22 cellular contexts compared by ENCODE assay signal in the genomic region with DNA sequence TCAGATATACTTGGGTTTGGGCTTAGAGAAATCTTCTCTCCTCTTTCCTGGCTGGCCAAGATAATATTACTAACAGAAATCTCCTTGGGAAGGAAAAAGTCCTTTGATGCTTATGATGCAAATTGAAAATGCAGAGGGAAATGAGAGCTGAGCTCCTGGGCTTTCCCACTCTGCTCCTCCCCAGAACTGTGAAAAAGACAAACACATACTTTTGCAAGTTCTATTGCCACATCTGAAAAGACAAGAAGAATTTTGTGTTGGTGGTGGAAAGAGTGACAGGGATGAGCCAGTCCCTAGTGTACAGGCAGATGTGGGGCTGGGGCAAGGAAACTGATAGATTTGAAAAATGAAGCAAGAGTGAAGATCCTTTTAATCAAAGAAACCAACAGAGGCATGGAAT.
"Had no signal": no experiment of that assay in that cellular context is flagged by ENCODE, and none has a peak within 500 bp of the region (broad histone marks: within the 10 kb centered on the region; RNA-seq: fewer than 3 reads in every experiment).

No MANE protein-coding gene starts in this region.

- H3K9me3 ChIP-seq: left ventricle myocardium inferior, neutrophil, spleen, testis, tibial nerve, upper lobe of right lung had no signal

- H3K79me2 ChIP-seq: hepatocyte had no signal

- H3K27me3 Mint-ChIP-seq: stimulated activated naive CD8-positive, alpha-beta T cell treated with anti-CD3 and anti-CD28 coated beads, Interleukin-15, Interleukin-2, amounts not matched to agents 100 ng/mL and 50 ng/mL, for 24 hours had no signal

- H3K4me3 Mint-ChIP-seq: endodermal cell; naive thymus-derived CD4-positive, alpha-beta T cell; stimulated activated memory B cell treated with anti-CD40 and anti-IgM and Interleukin-4, amounts not matched to agents 10 μg/mL and 1 μg/mL and 100 μg/mL, for 72 hours; stimulated activated naive CD8-positive, alpha-beta T cell treated with anti-CD3 and anti-CD28 coated beads, Interleukin-15, Interleukin-2, amounts not matched to agents 100 ng/mL and 50 ng/mL, for 24 hours had no signal

- H3K27ac Mint-ChIP-seq: endodermal cell; naive thymus-derived CD4-positive, alpha-beta T cell; stimulated activated memory B cell treated with anti-CD40 and anti-IgM and Interleukin-4, amounts not matched to agents 10 μg/mL and 1 μg/mL and 100 μg/mL, for 72 hours; stimulated activated naive CD8-positive, alpha-beta T cell treated with anti-CD3 and anti-CD28 coated beads, Interleukin-15, Interleukin-2, amounts not matched to agents 100 ng/mL and 50 ng/mL, for 24 hours had no signal

- H3K4me3 ChIP-seq: cardiac muscle cell, hepatocyte, left ventricle myocardium inferior, lung, spleen, testis, tibial nerve, upper lobe of right lung had no signal

- H3K4me2 ChIP-seq: hepatocyte had no signal

- H3K4me1 ChIP-seq: testis, upper lobe of right lung had no signal

- H3K27ac ChIP-seq: cardiac muscle cell, hepatocyte, left ventricle myocardium inferior, neutrophil, spleen, testis, upper lobe of right lung had no signal

- ATAC-seq: left cardiac atrium; naive thymus-derived CD4-positive, alpha-beta T cell; stimulated activated memory B cell treated with anti-CD40 and anti-IgM and Interleukin-4, amounts not matched to agents 10 μg/mL and 1 μg/mL and 100 μg/mL, for 72 hours; upper lobe of right lung had no signal

- H3K9me3 Mint-ChIP-seq: endodermal cell; stimulated activated naive CD8-positive, alpha-beta T cell treated with anti-CD3 and anti-CD28 coated beads, Interleukin-15, Interleukin-2, amounts not matched to agents 100 ng/mL and 50 ng/mL, for 24 hours had no signal

- H3K36me3 ChIP-seq: cardiac muscle cell, left ventricle myocardium inferior, neutrophil, spleen, tibial nerve, upper lobe of right lung had no signal

- H2AFZ ChIP-seq: hepatocyte had no signal

- H3K27me3 ChIP-seq: neutrophil, testis, tibial nerve, upper lobe of right lung had no signal

- H3K4me1 Mint-ChIP-seq: naive thymus-derived CD4-positive, alpha-beta T cell had no signal

- DNase-seq: cerebellar nuclear complex; dermis blood vessel endothelial cell; endodermal cell; foreskin fibroblast; kidney; left cardiac atrium; left ventricle myocardium inferior; mesendoderm; naive thymus-derived CD4-positive, alpha-beta T cell; spleen; stimulated activated CD4-positive, alpha-beta T cell treated with anti-CD3 and anti-CD28 coated beads, Interleukin-15, amount 100 ng/mL, for 24 hours; stimulated activated CD4-positive, alpha-beta T cell treated with anti-CD3 and anti-CD28 coated beads, Interleukin-1b, Interleukin-23, amount 100 ng/mL, for 48 hours; stimulated activated CD4-positive, alpha-beta T cell treated with anti-CD3 and anti-CD28 coated beads, Interleukin-4, amount 100 ng/mL, for 24 hours; testis; upper lobe of right lung had no signal

- H3K36me3 Mint-ChIP-seq: naive thymus-derived CD4-positive, alpha-beta T cell; stimulated activated memory B cell treated with anti-CD40 and anti-IgM and Interleukin-4, amounts not matched to agents 10 μg/mL and 1 μg/mL and 100 μg/mL, for 72 hours had no signal
